In genomic region chr4:3557081-3557480, GRCh38 we compare ENCODE assay signal across 8 cellular contexts. TPM values are rescaled to one million over a fixed set of nuclear protein-coding genes. Genes with fewer than 3 reads are reported as not detected.
DNase-seq lines count a peak whose midpoint lies in the region; ATAC-seq and TF ChIP-seq lines count a peak whose summit lies in the region.
"Not testable (repeated sequence)": the region's sequence is repeated elsewhere in the genome, so short reads cannot be mapped to it uniquely, and the experiment has no call there.

No MANE protein-coding gene starts in this region.

- peak; percentile 33 for DNase-seq in AG20443 (ENCODE audit: low spot score)
- DNase-seq in HCEC 1CT, result peak; percentile 1
- DNase-seq in NB4 (ENCODE audit: low read depth), result peak; percentile 100
- DNase-seq in SKM-1 (lab: John Stamatoyannopoulos, UW; ENCODE audit: unreplicated experiment), result peak; percentile 99
- DNase-seq in adrenal gland, result peak in 6 of 7 donors; percentile 24 to 68 (median 44)
- peak; percentile 21 for DNase-seq in fibroblast of mammary gland (ENCODE audit: low read depth)
- DNase-seq in lower lobe of right lung, result peak; percentile 81
- DNase-seq in spleen, result peak; percentile 86

- WGBS in adrenal gland, 4 donors, result 53 to 75% (median 67%) methylated on average over 3 to 9 of the region's 9 CpGs
- 30 to 59% (median 39%) methylated on average over 7 to 9 of the region's 9 CpGs for WGBS in spleen, 5 donors

- not testable (repeated sequence) for H3K36me3 ChIP-seq in adrenal gland (replicated peaks in 1 of 2); lower lobe of right lung; spleen

- not testable (repeated sequence) for ATAC-seq in lower lobe of right lung

- TF ChIP-seq CTCF in NB4 (IDR thresholded peaks at IDR 0.05; ENCODE audit: low read depth, low read length); adrenal gland (IDR thresholded peaks at IDR 0.05); fibroblast of mammary gland (conservative IDR thresholded peaks at IDR 0.05; ENCODE audit: control insufficient read depth, insufficient read depth, low read depth, low read length); lower lobe of right lung (IDR thresholded peaks at IDR 0.05); spleen (IDR thresholded peaks at IDR 0.05 in 8 of 11, conservative IDR thresholded peaks at IDR 0.05 in 3 of 11): not testable (repeated sequence)

- TF ChIP-seq POLR2A in NB4 (IDR thresholded peaks at IDR 0.05; ENCODE audit: extremely low read depth, insufficient read length); adrenal gland (IDR thresholded peaks at IDR 0.05); spleen (IDR thresholded peaks at IDR 0.05): not testable (repeated sequence)

- H3K27me3 ChIP-seq in adrenal gland; lower lobe of right lung (ENCODE audit: low read depth): not testable (repeated sequence)
- H3K27me3 ChIP-seq in spleen (replicated peaks in 1 of 7), result peaks cover 0 to 19% (median 0%) of the 10 kb centered on the region in 7 donors

- H3K9me3 ChIP-seq in adrenal gland (replicated peaks in 1 of 3); lower lobe of right lung; spleen: not testable (repeated sequence)

- not testable (repeated sequence) for H3K4me1 ChIP-seq in adrenal gland (replicated peaks in 1 of 2); lower lobe of right lung
- peaks cover 0 to 20% (median 0%) of the 10 kb centered on the region in 6 donors for H3K4me1 ChIP-seq in spleen

- intact Hi-C loops in adrenal gland (cut with DNase I); lower lobe of right lung (cut with DNase I); spleen (cut with DNase I; ENCODE audit: low total_unique reads): not testable (repeated sequence)

- not testable (repeated sequence) for H3K4me3 ChIP-seq in NB4 (ENCODE audit: low read depth, low read length); adrenal gland; fibroblast of mammary gland (ENCODE audit: control insufficient read depth, low read depth, low read length); lower lobe of right lung; spleen

- H3K27ac ChIP-seq in adrenal gland, lower lobe of right lung: not testable (repeated sequence)
- H3K27ac ChIP-seq in spleen, result peak overlapping the region in 6 of 8 donors; percentile 25 to 86 (median 79)

RNA-seq across cellular contexts. Expression of gene LRPAP1, which starts 24.9 kb away (rescaled TPM):
- total RNA-seq in adrenal gland (100 to 1,000 TPM; 169 to 309 (median 193) TPM), lower lobe of right lung (224 TPM), spleen (100 to 1,000 TPM in 6 of 7 donors, 10 to 100 TPM in 1; 89.0 to 131 (median 116) TPM)
- polyA plus RNA-seq in adrenal gland (10 to 100 TPM; 32.9 to 79.6 (median 40.4) TPM), spleen (10 to 100 TPM; 28.1 to 47.4 (median 37.5) TPM)

Comparison
In these comparisons a context has a peak if more than half of its experiments do, and no peak if none do; other contexts are left out.
1. DNase-seq: peak in every context shown above with its lines; median percentile 100 in NB4; 99 in SKM-1; 86 in spleen; 81 in lower lobe of right lung; 44 in adrenal gland; 33 in AG20443; 21 in fibroblast of mammary gland; 1 in HCEC 1CT.